In genomic region chr12:94244165-94245133, GRCh38 we compare ENCODE assay signal across 8 cellular contexts.
DNase-seq lines count a peak whose midpoint lies in the region; ATAC-seq and TF ChIP-seq lines count a peak whose summit lies in the region.

No MANE protein-coding gene starts in this region.

- H3K36me3 Mint-ChIP-seq in activated B cell treated with CpG ODN at 0.5 μM for 24 hours (ENCODE audit: low read depth) (peaks cover 51% of the 10 kb centered on the region), naive B cell (peaks cover 0 to 11% of the 10 kb centered on the region in 2 donors)

- H3K4me3 Mint-ChIP-seq in activated B cell treated with CpG ODN at 0.5 μM for 24 hours: peak overlapping the region; percentile 13
- H3K4me3 Mint-ChIP-seq in naive B cell: peak overlapping the region in 7 of 8 donors; percentile 28 to 84 (median 61)

- H3K9me3 Mint-ChIP-seq in activated B cell treated with CpG ODN at 0.5 μM for 24 hours (no peaks in the 10 kb centered on the region), naive B cell (no peaks in the 10 kb centered on the region)

- ATAC-seq in GM18907 (IDR thresholded peaks at IDR 0.05; ENCODE audit: unreplicated experiment) (peak; percentile 76), HG03097 (IDR thresholded peaks at IDR 0.05; ENCODE audit: low FRiP score, unreplicated experiment) (peak; percentile 44), activated B cell treated with CpG ODN at 0.5 μM for 24 hours (ENCODE audit: low read depth) (peak; percentile 22), naive B cell (ENCODE audit: low read depth in 2 of 2) (peak; percentile 26 to 34)

- no peak for TF ChIP-seq CTCF in activated B cell treated with CpG ODN at 0.5 μM for 24 hours (IDR thresholded peaks at IDR 0.05)
- no peak for TF ChIP-seq CTCF in dorsolateral prefrontal cortex (IDR thresholded peaks at IDR 0.05 in 54 of 56, conservative IDR thresholded peaks at IDR 0.05 in 2 of 56; ENCODE audit: low read depth in 1 of 56, partially characterized antibody in 56 of 56)

- H3K27ac Mint-ChIP-seq in activated B cell treated with CpG ODN at 0.5 μM for 24 hours (peak overlapping the region; percentile 72), naive B cell (peak overlapping the region in 5 of 6 donors; percentile 12 to 79 (median 57))

- H3K27me3 ChIP-seq in dorsolateral prefrontal cortex: no peaks in the 10 kb centered on the region

- H3K27ac ChIP-seq in dorsolateral prefrontal cortex: no peak overlapping the region

- POLR2A ChIA-PET in activated B cell treated with CpG ODN at 0.5 μM for 24 hours (lab: Charles Lee): interaction anchor here (0.7 to 1.9 kb wide), 4 partner anchors 8 to 169 kb away, joined by 3 to 6 read pairs (median 5); no protein-coding TSS in a partner anchor

- H3K4me1 Mint-ChIP-seq in activated B cell treated with CpG ODN at 0.5 μM for 24 hours (peaks cover 66% of the 10 kb centered on the region), naive B cell (peaks cover 55 to 69% (median 56%) of the 10 kb centered on the region in 3 donors)

- DNase-seq in activated B cell treated with CpG ODN at 0.5 μM for 24 hours (peak; percentile 28), naive B cell (peak; percentile 52), NCI-H526 treated with DMSO at 0.1 percent for 48 hours (lab: John Stamatoyannopoulos, UW) (no peak), dorsolateral prefrontal cortex (no peak), retina (no peak), NCI-H510A (lab: John Stamatoyannopoulos, UW) (no peak)

- no peak overlapping the region for H3K4me3 ChIP-seq in dorsolateral prefrontal cortex

- CTCF ChIA-PET in activated B cell treated with CpG ODN at 0.5 μM for 24 hours (lab: Charles Lee): no interaction called here

- intact Hi-C loops in activated B cell treated with CpG ODN at 0.5 μM for 24 hours (cut with micrococcal nuclease) (loop anchor here (10.0 kb wide), 1 partner anchor 50 kb away; no protein-coding TSS in a partner anchor), dorsolateral prefrontal cortex (cut with DNase I) (no loop called here)

- H3K27me3 Mint-ChIP-seq in activated B cell treated with CpG ODN at 0.5 μM for 24 hours (no peaks in the 10 kb centered on the region), naive B cell (no peaks in the 10 kb centered on the region)

Comparison
In these comparisons a context has a peak if more than half of its experiments do, and no peak if none do; other contexts are left out.
1. ATAC-seq: peak in every context shown above with its lines; median percentile 76 in GM18907; 44 in HG03097; 30 in naive B cell; 22 in activated B cell treated with CpG ODN at 0.5 μM for 24 hours.
2. DNase-seq: peak in activated B cell treated with CpG ODN at 0.5 μM for 24 hours (single experiment) and naive B cell (single experiment); none in NCI-H526 treated with DMSO at 0.1 percent for 48 hours (single experiment), dorsolateral prefrontal cortex (0 of 10), retina (single experiment) and NCI-H510A (single experiment).